1 cellular context compared by ENCODE assay signal in genomic region chr20:3117839-3118379, GRCh38.
TF ChIP-seq lines count a peak whose summit lies in the region.

No MANE protein-coding gene starts in this region.

TF ChIP-seq in HEK293, 187 proteins besides CTCF, POLR2A, EP300 and RAD21:
- TF ChIP-seq ZEB2 (tag by site-specific recombination; IDR thresholded peaks at IDR 0.05) (peak; percentile 89), ZBTB17 (tag by site-specific recombination; IDR thresholded peaks at IDR 0.05) (peak; percentile 73), ZNF362 (tag by site-specific recombination; IDR thresholded peaks at IDR 0.05) (0 out of 2 replicates have a peak, but pooled peaks have one; percentile 26), ZNF335 (tag by site-specific recombination; conservative IDR thresholded peaks at IDR 0.05) (peak; percentile 98), PRDM4 (tag by site-specific recombination; IDR thresholded peaks at IDR 0.05) (peak; percentile 82), PRDM1 (tag by site-specific recombination; IDR thresholded peaks at IDR 0.05) (peak; percentile 64), SP7 (tag by site-specific recombination; IDR thresholded peaks at IDR 0.05) (peak; percentile 52), ZNF629 (tag by site-specific recombination; IDR thresholded peaks at IDR 0.05) (peak; percentile 73), ATF2 (tag by site-specific recombination; IDR thresholded peaks at IDR 0.05; ENCODE audit: low read depth) (peak; percentile 88), ZNF654 (tag by site-specific recombination; IDR thresholded peaks at IDR 0.05; ENCODE audit: low read depth) (peak; percentile 71)
